In genomic region chr14:49975286-49975685, GRCh38 we compare ENCODE assay signal across 1 cellular context.
TF ChIP-seq lines count a peak whose summit lies in the region.

No MANE protein-coding gene starts in this region.

TF ChIP-seq in GM23338, 12 proteins besides CTCF, POLR2A, EP300 and RAD21 (continued from another document):
- TF ChIP-seq REST (IDR thresholded peaks at IDR 0.05; ENCODE audit: unreplicated experiment): no peak
- no peak for TF ChIP-seq ETS1 (IDR thresholded peaks at IDR 0.05)
- no peak for TF ChIP-seq NANOG (IDR thresholded peaks at IDR 0.05; ENCODE audit: borderline replicate concordance)
- no peak for TF ChIP-seq STAT1 (IDR thresholded peaks at IDR 0.05; ENCODE audit: unreplicated experiment)
- no peak for TF ChIP-seq POLR2AphosphoS5 (IDR thresholded peaks at IDR 0.05; ENCODE audit: low read depth)
- no peak for TF ChIP-seq ZNF114 (CRISPR knock-in tag; IDR thresholded peaks at IDR 0.05)
- no peak for TF ChIP-seq JUNB (IDR thresholded peaks at IDR 0.05; ENCODE audit: unreplicated experiment)
